In the genomic region with DNA sequence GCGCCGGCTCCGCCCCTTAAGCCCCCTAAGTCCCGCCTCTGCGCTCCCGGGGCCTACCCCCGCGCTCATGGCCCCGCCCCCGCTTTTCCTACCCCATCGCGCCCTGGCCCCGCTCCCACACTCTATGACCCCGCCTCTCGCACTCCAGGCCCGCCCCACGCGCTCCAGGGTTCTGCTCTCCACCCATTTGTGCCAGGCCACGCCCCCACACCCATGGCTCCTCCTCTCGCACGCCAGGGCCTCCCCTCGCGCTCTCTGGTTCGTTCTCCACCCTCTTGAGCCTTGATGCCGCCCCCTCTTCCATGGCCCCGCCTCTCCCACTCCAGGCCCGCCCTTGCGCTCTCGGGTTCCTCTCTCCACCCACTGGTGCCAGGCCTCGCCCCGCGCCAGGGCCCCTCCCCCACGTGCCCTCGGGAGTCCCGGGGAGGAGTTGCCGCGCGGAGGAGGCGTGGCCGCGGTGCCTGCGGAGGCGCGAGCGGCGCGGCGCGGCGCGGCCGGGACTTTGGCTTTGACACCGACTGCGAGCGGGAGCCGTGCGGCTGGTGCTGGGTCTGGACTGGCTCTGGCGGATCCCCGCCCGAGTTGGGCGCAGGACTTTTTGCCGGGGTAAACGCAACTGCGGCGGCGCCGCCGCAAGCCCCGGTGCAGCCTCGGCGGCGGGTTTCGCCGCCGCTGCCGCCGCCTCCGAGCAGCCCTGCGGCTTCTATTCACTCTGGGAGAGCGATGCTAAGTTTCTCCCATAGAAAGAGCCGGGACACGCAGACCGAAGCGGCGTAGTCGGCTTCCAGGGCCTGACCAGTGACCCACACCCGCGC, we compare ENCODE assay signal across 8 cellular contexts. TPM values are rescaled to one million over a fixed set of nuclear protein-coding genes. Genes with fewer than 3 reads are reported as not detected.
DNase-seq lines count a peak whose midpoint lies in the region; ATAC-seq, FAIRE-seq and TF ChIP-seq lines count a peak whose summit lies in the region.

Gene EEPD1 (plus strand): TSS at position 499 of the 815 bp plus-strand sequence. CDS start 1,071 bp downstream, outside the sequence.

- CTCF ChIA-PET in HepG2 (lab: Yijun Ruan, JAX; ENCODE audit: low intra/inter-chr PET ratio, low total read pairs), result no interaction called here

- peaks cover 8% of the 10 kb centered on the region for H3K9me3 ChIP-seq in HepG2 (ENCODE audit: low read length)

- peak within 1 kb of the TSS; percentile 84 for H3K9ac ChIP-seq in HepG2 (ENCODE audit: insufficient read depth, low read depth, low read length)

- FAIRE-seq in HepG2 (lab: Jason Lieb, UNC), result peak; percentile 87

- TF ChIP-seq CTCF in C4-2B (conservative IDR thresholded peaks at IDR 0.05), result no peak
- TF ChIP-seq CTCF in HepG2 (CRISPR knock-in tag; IDR thresholded peaks at IDR 0.05), result no peak

- peak in 1 of 2 experiments; percentile 21; a peak in 1 of 4 replicates for TF ChIP-seq EP300 in HepG2 (IDR thresholded peaks at IDR 0.05; ENCODE audit: low read depth in 2 of 2, low read length in 2 of 2)
- no peak for TF ChIP-seq EP300 in HepG2 (CRISPR knock-in tag; IDR thresholded peaks at IDR 0.05; ENCODE audit: borderline replicate concordance)

- in situ Hi-C loops in HepG2 (cut with HindIII; ENCODE audit: extremely low pct_ligation_motif_present, low pct_unique_long_range_greater_than_20kb), result loop anchor here (5.0 to 10.0 kb wide), 2 partner anchors 142 to 166 kb away; no protein-coding TSS in a partner anchor

- peak; percentile 78 to 93 for TF ChIP-seq POLR2A in HepG2 (IDR thresholded peaks at IDR 0.05; ENCODE audit: insufficient read depth in 1 of 2, low read depth in 2 of 2, low read length in 2 of 2)

- 0 out of 5 replicates have a peak, but pooled peaks cover 0 to 2% of the 10 kb centered on the region in 2 experiments for H3K27me3 ChIP-seq in HepG2 (ENCODE audit: control insufficient read depth in 1 of 2, insufficient read depth in 2 of 2, low read length in 2 of 2)

- peaks cover 44% of the 10 kb centered on the region for H3K79me2 ChIP-seq in HepG2 (ENCODE audit: insufficient read depth, low read length)

- peaks cover 67% of the 10 kb centered on the region for H3K4me1 ChIP-seq in HepG2 (ENCODE audit: insufficient read depth, low read length)

- H3K4me2 ChIP-seq in HepG2 (ENCODE audit: low read depth, low read length), result peak within 1 kb of the TSS; percentile 94

- under 1% methylated on average over 35 of the region's 88 CpGs for WGBS in HepG2 (ENCODE audit: low lambda C conversion rate)

- no peaks in the 10 kb centered on the region for H3K36me3 ChIP-seq in HepG2 (replicated peaks in 1 of 2; ENCODE audit: control insufficient read depth in 1 of 2, insufficient read depth in 2 of 2, low read length in 2 of 2)

- H4K20me1 ChIP-seq in HepG2 (ENCODE audit: insufficient read depth, low read length), result peaks cover 12% of the 10 kb centered on the region

- H3K4me3 ChIP-seq in HepG2 (replicated peaks in 1 of 3; ENCODE audit: insufficient read depth in 1 of 3, low read depth in 2 of 3, low read length in 3 of 3), result peak within 1 kb of the TSS; percentile 82 to 91 (median 89)

- H3K27ac ChIP-seq in C4-2B (peak within 1 kb of the TSS; percentile 87), HepG2 (ENCODE audit: extremely low read length, insufficient read depth, low read length) (peak within 1 kb of the TSS; percentile 82)

- intact Hi-C loops in HepG2 (cut with micrococcal nuclease; ENCODE audit: unreplicated experiment), result loop anchor here (1.0 to 5.0 kb wide), 4 partner anchors 24 to 239 kb away; no protein-coding TSS in a partner anchor

- peak; percentile 65 for TF ChIP-seq RAD21 in HepG2 (CRISPR knock-in tag; IDR thresholded peaks at IDR 0.05)

- H2AFZ ChIP-seq in HepG2 (ENCODE audit: low read length), result no peak within 1 kb of the TSS

- ATAC-seq in GM19397 (IDR thresholded peaks at IDR 0.05; ENCODE audit: unreplicated experiment), result peak; percentile 96
- peak; percentile 86 for ATAC-seq in HG03565 (IDR thresholded peaks at IDR 0.05; ENCODE audit: unreplicated experiment)
- ATAC-seq in HepG2, result peak; percentile 86

- DNase-seq in NCI-H748 treated with DMSO at 0.1 percent for 48 hours (lab: John Stamatoyannopoulos, UW) (peak; percentile 96), dermis blood vessel endothelial cell (peak; percentile 99), HepG2 (ENCODE audit: low spot score) (peak; percentile 96)
- peak; percentile 100 for DNase-seq in activated CD4-positive, alpha-beta T cell treated with anti-CD3 and anti-CD28 coated beads, Interleukin-2, amount 50 U/mL, for 4 hours
- DNase-seq in stimulated activated CD4-positive, alpha-beta T cell treated with anti-CD3 and anti-CD28 coated beads, Interleukin-2, amount 100 ng/mL, for 48 hours, result peak; percentile 99

- POLR2A ChIA-PET in HepG2 (lab: Yijun Ruan, JAX), result interaction anchor here (0.6 kb wide), 1 partner anchor 11 kb away, joined by 3 read pairs; no protein-coding TSS in a partner anchor

- no TSS peak for BruUV-seq in HepG2 (replicated peaks; lab: Mats Ljungman, UMichigan)

TF ChIP-seq in HepG2, 621 proteins besides CTCF, POLR2A, EP300 and RAD21 (continues in another document):
- TF ChIP-seq NFRKB (IDR thresholded peaks at IDR 0.05), result no peak
- TF ChIP-seq, protein P1, sequence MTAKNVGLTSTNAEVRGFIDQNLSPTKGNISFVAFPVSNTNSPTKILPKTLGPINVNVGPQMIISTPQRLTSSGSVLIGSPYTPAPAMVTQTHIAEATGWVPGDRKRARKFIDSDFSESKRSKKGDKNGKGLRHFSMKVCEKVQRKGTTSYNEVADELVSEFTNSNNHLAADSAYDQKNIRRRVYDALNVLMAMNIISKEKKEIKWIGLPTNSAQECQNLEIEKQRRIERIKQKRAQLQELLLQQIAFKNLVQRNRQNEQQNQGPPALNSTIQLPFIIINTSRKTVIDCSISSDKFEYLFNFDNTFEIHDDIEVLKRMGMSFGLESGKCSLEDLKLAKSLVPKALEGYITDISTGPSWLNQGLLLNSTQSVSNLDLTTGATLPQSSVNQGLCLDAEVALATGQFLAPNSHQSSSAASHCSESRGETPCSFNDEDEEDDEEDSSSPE (CRISPR knock-in tag; IDR thresholded peaks at IDR 0.05), result peak; percentile 70; the same call in 1 of the 2 replicates
- TF ChIP-seq ZNF432 (CRISPR knock-in tag; IDR thresholded peaks at IDR 0.05; ENCODE audit: borderline replicate concordance), result no peak
- no peak for TF ChIP-seq ETV6 (CRISPR knock-in tag; conservative IDR thresholded peaks at IDR 0.05)
- TF ChIP-seq RNF2 (conservative IDR thresholded peaks at IDR 0.05; ENCODE audit: low read depth), result 0 out of 2 replicates have a peak, but pooled peaks have one; percentile 39
- TF ChIP-seq AGO1 (IDR thresholded peaks at IDR 0.05; ENCODE audit: low read depth, low read length, poor library complexity, severe bottlenecking), result no peak
- peak; percentile 62; the same call in 1 of the 2 replicates for TF ChIP-seq ZFP82 (CRISPR knock-in tag; IDR thresholded peaks at IDR 0.05; ENCODE audit: borderline replicate concordance)
- TF ChIP-seq, protein P2, sequence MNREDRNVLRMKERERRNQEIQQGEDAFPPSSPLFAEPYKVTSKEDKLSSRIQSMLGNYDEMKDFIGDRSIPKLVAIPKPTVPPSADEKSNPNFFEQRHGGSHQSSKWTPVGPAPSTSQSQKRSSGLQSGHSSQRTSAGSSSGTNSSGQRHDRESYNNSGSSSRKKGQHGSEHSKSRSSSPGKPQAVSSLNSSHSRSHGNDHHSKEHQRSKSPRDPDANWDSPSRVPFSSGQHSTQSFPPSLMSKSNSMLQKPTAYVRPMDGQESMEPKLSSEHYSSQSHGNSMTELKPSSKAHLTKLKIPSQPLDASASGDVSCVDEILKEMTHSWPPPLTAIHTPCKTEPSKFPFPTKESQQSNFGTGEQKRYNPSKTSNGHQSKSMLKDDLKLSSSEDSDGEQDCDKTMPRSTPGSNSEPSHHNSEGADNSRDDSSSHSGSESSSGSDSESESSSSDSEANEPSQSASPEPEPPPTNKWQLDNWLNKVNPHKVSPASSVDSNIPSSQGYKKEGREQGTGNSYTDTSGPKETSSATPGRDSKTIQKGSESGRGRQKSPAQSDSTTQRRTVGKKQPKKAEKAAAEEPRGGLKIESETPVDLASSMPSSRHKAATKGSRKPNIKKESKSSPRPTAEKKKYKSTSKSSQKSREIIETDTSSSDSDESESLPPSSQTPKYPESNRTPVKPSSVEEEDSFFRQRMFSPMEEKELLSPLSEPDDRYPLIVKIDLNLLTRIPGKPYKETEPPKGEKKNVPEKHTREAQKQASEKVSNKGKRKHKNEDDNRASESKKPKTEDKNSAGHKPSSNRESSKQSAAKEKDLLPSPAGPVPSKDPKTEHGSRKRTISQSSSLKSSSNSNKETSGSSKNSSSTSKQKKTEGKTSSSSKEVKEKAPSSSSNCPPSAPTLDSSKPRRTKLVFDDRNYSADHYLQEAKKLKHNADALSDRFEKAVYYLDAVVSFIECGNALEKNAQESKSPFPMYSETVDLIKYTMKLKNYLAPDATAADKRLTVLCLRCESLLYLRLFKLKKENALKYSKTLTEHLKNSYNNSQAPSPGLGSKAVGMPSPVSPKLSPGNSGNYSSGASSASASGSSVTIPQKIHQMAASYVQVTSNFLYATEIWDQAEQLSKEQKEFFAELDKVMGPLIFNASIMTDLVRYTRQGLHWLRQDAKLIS (CRISPR knock-in tag; IDR thresholded peaks at IDR 0.05), result no peak

RNA-seq across cellular contexts. Expression of gene EEPD1, which starts in this region (rescaled TPM):
- total RNA-seq in dermis blood vessel endothelial cell (1.3 and 5.1 TPM in 2 replicates), HepG2 (2016; rRNA removed; fragmentation: Illumina TruSeq; extraction: Trizol) (10.0 and 10.1 TPM in 2 replicates)
- total RNA-seq in HepG2 (2016; cell fraction: cytosol; rRNA removed; fragmentation: Illumina TruSeq; extraction: Trizol; ENCODE audit: low read depth), result 2.6 and 4.1 TPM in 2 replicates
- total RNA-seq in HepG2 (2016; cell fraction: insoluble cytoplasmic fraction; rRNA removed; fragmentation: Illumina TruSeq; extraction: Trizol), result 6.6 and 8.8 TPM in 2 replicates
- total RNA-seq in HepG2 (2016; cell fraction: membrane; rRNA removed; fragmentation: Illumina TruSeq; extraction: Trizol), result 4.1 and 4.5 TPM in 2 replicates
- 8.1 and 10.7 TPM in 2 replicates for total RNA-seq in HepG2 (2016; cell fraction: nucleus; rRNA removed; fragmentation: Illumina TruSeq; extraction: Trizol)
- polyA plus RNA-seq in HepG2 (2011; rRNA removed), result 16.4 and 18.4 TPM in 2 replicates
- polyA plus RNA-seq in HepG2 (2011; cell fraction: cytosol; rRNA removed), result 13.7 and 15.2 TPM in 2 replicates
- 36.9 and 55.6 TPM in 2 replicates for polyA plus RNA-seq in HepG2 (2011; cell fraction: nucleus; rRNA removed)
- 17.7 and 30.3 TPM in 2 replicates for polyA plus RNA-seq in HepG2 (2012)
- 1.3 and 1.6 TPM in 2 replicates for polyA plus RNA-seq in HepG2 (2016; cell fraction: cytosol; fragmentation: Illumina TruSeq; extraction: Trizol; ENCODE audit: low read depth)
- 9.2 and 12.3 TPM in 2 replicates for polyA plus RNA-seq in HepG2 (2016; cell fraction: insoluble cytoplasmic fraction; fragmentation: Illumina TruSeq; extraction: Trizol; ENCODE audit: low read depth)
- 2.9 and 3.7 TPM in 2 replicates for polyA plus RNA-seq in HepG2 (2016; cell fraction: membrane; fragmentation: Illumina TruSeq; extraction: Trizol; ENCODE audit: low read depth)
- polyA plus RNA-seq in HepG2 (2016; cell fraction: nucleus; fragmentation: Illumina TruSeq; extraction: Trizol; ENCODE audit: insufficient read depth, low read depth), result 36.8 and 40.3 TPM in 2 replicates
- 1.7 and 22.0 TPM in 2 replicates for polyA minus RNA-seq in HepG2 (2011; rRNA and poly(A)+ RNA removed; ENCODE audit: low replicate concordance)
- 6.0 and 8.7 TPM in 2 replicates for polyA minus RNA-seq in HepG2 (2011; cell fraction: cytosol; rRNA and poly(A)+ RNA removed)
- polyA minus RNA-seq in HepG2 (2011; cell fraction: nucleus; rRNA and poly(A)+ RNA removed), result 31.8 and 34.1 TPM in 2 replicates

Comparison
In these comparisons a context has a peak if more than half of its experiments do, and no peak if none do; other contexts are left out.
1. Peak in every context shown above with its lines: DNase-seq, ATAC-seq, H3K4me3 ChIP-seq and H3K27ac ChIP-seq.